19 cellular contexts compared by ENCODE assay signal in genomic region chr16:89368604-89369249, GRCh38.
DNase-seq lines count a peak whose midpoint lies in the region; ATAC-seq and TF ChIP-seq lines count a peak whose summit lies in the region.
"Had no signal": no experiment of that assay in that cellular context is flagged by ENCODE, and none has a peak within 500 bp of the region (broad histone marks: within the 10 kb centered on the region; RNA-seq: fewer than 3 reads in every experiment).

No MANE protein-coding gene starts in this region.

- no peaks in the 10 kb centered on the region for H3K27me3 Mint-ChIP-seq in activated naive CD4-positive, alpha-beta T cell treated with anti-CD3 and anti-CD28 coated beads for 36 hours (ENCODE audit: low read depth)
- no peaks in the 10 kb centered on the region for H3K27me3 Mint-ChIP-seq in activated naive CD8-positive, alpha-beta T cell treated with anti-CD3 and anti-CD28 coated beads for 36 hours
- H3K27me3 Mint-ChIP-seq in mesothelial cell of epicardium (ENCODE audit: low read depth): no peaks in the 10 kb centered on the region
- H3K27me3 Mint-ChIP-seq in type B pancreatic cell: no peaks in the 10 kb centered on the region

- H3K9me3 Mint-ChIP-seq in activated naive CD4-positive, alpha-beta T cell treated with anti-CD3 and anti-CD28 coated beads, Interleukin-2, amount 50 U/mL, for 72 hours: no peaks in the 10 kb centered on the region
- no peaks in the 10 kb centered on the region for H3K9me3 Mint-ChIP-seq in activated naive CD4-positive, alpha-beta T cell treated with anti-CD3 and anti-CD28 coated beads for 36 hours
- no peaks in the 10 kb centered on the region for H3K9me3 Mint-ChIP-seq in activated naive CD8-positive, alpha-beta T cell treated with anti-CD3 and anti-CD28 coated beads for 36 hours
- H3K9me3 Mint-ChIP-seq in mesothelial cell of epicardium (no peaks in the 10 kb centered on the region), type B pancreatic cell (no peaks in the 10 kb centered on the region)
- H3K9me3 Mint-ChIP-seq: T-helper 1 cell treated with Interleukin-12 subunit alpha and Interleukin-12 subunit beta and Interleukin-4 antibody, amounts not matched to agents 30 μg/mL and 1 μg/mL, for 36 hours had no signal

- DNase-seq in activated naive CD4-positive, alpha-beta T cell treated with anti-CD3 and anti-CD28 coated beads, Interleukin-2, amount 50 U/mL, for 72 hours (ENCODE audit: low spot score in 2 of 2): no peak
- DNase-seq in activated naive CD4-positive, alpha-beta T cell treated with anti-CD3 and anti-CD28 coated beads for 36 hours: no peak
- DNase-seq in activated naive CD8-positive, alpha-beta T cell treated with anti-CD3 and anti-CD28 coated beads for 36 hours: no peak
- DNase-seq in mesothelial cell of epicardium (ENCODE audit: low spot score in 2 of 2, unreplicated experiment in 2 of 2) (no peak), type B pancreatic cell (ENCODE audit: extremely low spot score, unreplicated experiment) (no peak), ecto neural progenitor cell (ENCODE audit: low spot score) (no peak), SIG-M5 treated with dmso at 0.1 percent for 504 hours (lab: John Stamatoyannopoulos, UW; ENCODE audit: unreplicated experiment) (no peak), pons (ENCODE audit: low spot score) (no peak)
- DNase-seq: ACHN; activated CD4-positive, alpha-beta T cell treated with anti-CD3 and anti-CD28 coated beads, Interleukin-2, amount 50 U/mL, for 4 hours; activated gamma-delta T cell; DMS 273 treated with DMSO at 0.1 percent for 48 hours; KG1; NCI-H1417 treated with DMSO at 0.1 percent for 48 hours; NCI-H524; Peyer's patch; right cardiac atrium; stimulated activated naive CD4-positive, alpha-beta T cell treated with Interleukin-2 at 50 U/mL for 16 hours had no signal

- no peak for TF ChIP-seq CTCF in mesothelial cell of epicardium (IDR thresholded peaks at IDR 0.05; ENCODE audit: unreplicated experiment)
- no peak for TF ChIP-seq CTCF in type B pancreatic cell (conservative IDR thresholded peaks at IDR 0.05)

- peaks cover 91% of the 10 kb centered on the region for H3K4me1 Mint-ChIP-seq in activated naive CD4-positive, alpha-beta T cell treated with anti-CD3 and anti-CD28 coated beads for 36 hours (ENCODE audit: low read depth)
- peaks cover 78% of the 10 kb centered on the region for H3K4me1 Mint-ChIP-seq in activated naive CD8-positive, alpha-beta T cell treated with anti-CD3 and anti-CD28 coated beads for 36 hours
- peaks cover 37% of the 10 kb centered on the region for H3K4me1 Mint-ChIP-seq in mesothelial cell of epicardium
- peaks cover 59% of the 10 kb centered on the region for H3K4me1 Mint-ChIP-seq in type B pancreatic cell (ENCODE audit: unreplicated experiment)

- H3K36me3 Mint-ChIP-seq in activated naive CD4-positive, alpha-beta T cell treated with anti-CD3 and anti-CD28 coated beads, Interleukin-2, amount 50 U/mL, for 72 hours: peaks cover 0 to 7% of the 10 kb centered on the region in 2 donors
- H3K36me3 Mint-ChIP-seq in activated naive CD4-positive, alpha-beta T cell treated with anti-CD3 and anti-CD28 coated beads for 36 hours (ENCODE audit: low read depth): peaks cover 14% of the 10 kb centered on the region
- peaks cover 27% of the 10 kb centered on the region for H3K36me3 Mint-ChIP-seq in activated naive CD8-positive, alpha-beta T cell treated with anti-CD3 and anti-CD28 coated beads for 36 hours
- no peaks in the 10 kb centered on the region for H3K36me3 Mint-ChIP-seq in mesothelial cell of epicardium
- no peaks in the 10 kb centered on the region for H3K36me3 Mint-ChIP-seq in type B pancreatic cell

- H3K4me3 Mint-ChIP-seq in activated naive CD4-positive, alpha-beta T cell treated with anti-CD3 and anti-CD28 coated beads for 36 hours: no peak overlapping the region
- no peak overlapping the region for H3K4me3 Mint-ChIP-seq in activated naive CD8-positive, alpha-beta T cell treated with anti-CD3 and anti-CD28 coated beads for 36 hours
- no peak overlapping the region for H3K4me3 Mint-ChIP-seq in mesothelial cell of epicardium
- no peak overlapping the region for H3K4me3 Mint-ChIP-seq in type B pancreatic cell
- H3K4me3 Mint-ChIP-seq: T-helper 1 cell treated with Interleukin-12 subunit alpha and Interleukin-12 subunit beta and Interleukin-4 antibody, amounts not matched to agents 30 μg/mL and 1 μg/mL, for 36 hours had no signal

- CTCF ChIA-PET in activated naive CD4-positive, alpha-beta T cell treated with anti-CD3 and anti-CD28 coated beads for 36 hours (lab: Charles Lee): interaction anchor here (0.7 kb wide), 1 partner anchor 273 kb away, joined by 5 read pairs; no protein-coding TSS in a partner anchor

- intact Hi-C loops in activated naive CD4-positive, alpha-beta T cell treated with anti-CD3 and anti-CD28 coated beads for 36 hours (cut with micrococcal nuclease): no loop called here

- no peak for ATAC-seq in activated naive CD4-positive, alpha-beta T cell treated with anti-CD3 and anti-CD28 coated beads, Interleukin-2, amount 50 U/mL, for 72 hours
- ATAC-seq: right cardiac atrium had no signal

- peak overlapping the region; percentile 2 to 56 for H3K27ac Mint-ChIP-seq in activated naive CD4-positive, alpha-beta T cell treated with anti-CD3 and anti-CD28 coated beads, Interleukin-2, amount 50 U/mL, for 72 hours
- H3K27ac Mint-ChIP-seq in activated naive CD4-positive, alpha-beta T cell treated with anti-CD3 and anti-CD28 coated beads for 36 hours: no peak overlapping the region
- peak overlapping the region; percentile 3 for H3K27ac Mint-ChIP-seq in activated naive CD8-positive, alpha-beta T cell treated with anti-CD3 and anti-CD28 coated beads for 36 hours
- H3K27ac Mint-ChIP-seq in mesothelial cell of epicardium (peak overlapping the region; percentile 92), type B pancreatic cell (peak overlapping the region; percentile 92)
- H3K27ac Mint-ChIP-seq: T-helper 1 cell treated with Interleukin-12 subunit alpha and Interleukin-12 subunit beta and Interleukin-4 antibody, amounts not matched to agents 30 μg/mL and 1 μg/mL, for 36 hours had no signal
